ENCODE assay signal across 15 cellular contexts in genomic region chr3:120369000-120369399, GRCh38. TPM values are rescaled to one million over a fixed set of nuclear protein-coding genes. Genes with fewer than 3 reads are reported as not detected.
DNase-seq lines count a peak whose midpoint lies in the region; ATAC-seq, FAIRE-seq and TF ChIP-seq lines count a peak whose summit lies in the region.
"Had no signal": no experiment of that assay in that cellular context is flagged by ENCODE, and none has a peak within 500 bp of the region (broad histone marks: within the 10 kb centered on the region; RNA-seq: fewer than 3 reads in every experiment).

No MANE protein-coding gene starts in this region.

- 11 to 12% methylated on average over 2 of the region's 2 CpGs for WGBS in body of pancreas, 2 donors

- no peak for TF ChIP-seq CTCF in body of pancreas (IDR thresholded peaks at IDR 0.05)

- no peaks in the 10 kb centered on the region for H3K27me3 ChIP-seq in body of pancreas
- H3K27me3 ChIP-seq: tibial artery had no signal

- intact Hi-C loops in body of pancreas (cut with DNase I) = no loop called here

- no peaks in the 10 kb centered on the region for H3K9me3 ChIP-seq in body of pancreas
- H3K9me3 ChIP-seq: tibial artery had no signal

- ATAC-seq in GM21423 (IDR thresholded peaks at IDR 0.05; ENCODE audit: unreplicated experiment) = peak; percentile 95
- peak; percentile 89 for ATAC-seq in HG03064 (IDR thresholded peaks at IDR 0.05; ENCODE audit: low read depth, unreplicated experiment)
- ATAC-seq in body of pancreas = peak; percentile 74
- ATAC-seq: natural killer cell treated with Interleukin-12 subunit alpha and Interleukin-12 subunit beta and Interleukin-15 and Interleukin-18, amount 100 ng/mL, for 72 hours had no signal

- DNase-seq in GM18507 (ENCODE audit: extremely low spot score, insufficient read length, low read depth) (no peak), body of pancreas (peak in 3 of 4 donors; percentile 11 to 16 (median 16)), NCI-H1105 (lab: John Stamatoyannopoulos, UW) (no peak), HCEC 1CT (no peak), D341Med (ENCODE audit: low spot score) (no peak), ureter (ENCODE audit: low spot score) (no peak)
- DNase-seq: activated CD8-positive, alpha-beta memory T cell treated with anti-CD3 and anti-CD28 coated beads, Interleukin-2, amount 50 U/mL, for 4 hours; DND-41; islet precursor cell; NCI-H510A; SHP77 treated with DMSO at 0.1 percent for 48 hours; tibial artery had no signal

- peak; percentile 88 for FAIRE-seq in GM18507 (lab: Jason Lieb, UNC)

- no peak for TF ChIP-seq POLR2A in body of pancreas (IDR thresholded peaks at IDR 0.05)

- H3K4me1 ChIP-seq in body of pancreas = no peaks in the 10 kb centered on the region
- H3K4me1 ChIP-seq: tibial artery had no signal

- H3K4me3 ChIP-seq in body of pancreas = no peak overlapping the region
- H3K4me3 ChIP-seq: tibial artery had no signal

- H3K27ac ChIP-seq in body of pancreas = no peak overlapping the region
- H3K27ac ChIP-seq: tibial artery had no signal

- no peaks in the 10 kb centered on the region for H3K36me3 ChIP-seq in body of pancreas (replicated peaks in 1 of 2; ENCODE audit: insufficient read depth in 1 of 2, low read depth in 2 of 2)
- H3K36me3 ChIP-seq: tibial artery had no signal

RNA-seq across cellular contexts. Expression of gene LRRC58, which starts 19.8 kb away (rescaled TPM):
- total RNA-seq in body of pancreas = 10 to 100 TPM; 20.2 to 21.8 TPM
- total RNA-seq in ureter = 22.3 TPM

Comparison
In these comparisons a context has a peak if more than half of its experiments do, and no peak if none do; other contexts are left out.
1. DNase-seq: peak in body of pancreas (3 of 4); none in GM18507 (single experiment), NCI-H1105 (single experiment), HCEC 1CT (single experiment), D341Med (single experiment) and ureter (single experiment).
2. Peak in every context shown above with its lines, with median percentiles within 50 percentile points of each other: ATAC-seq.